In genomic region chr5:139903805-139904565, GRCh38 we compare ENCODE assay signal across 8 cellular contexts.
DNase-seq lines count a peak whose midpoint lies in the region; ATAC-seq and TF ChIP-seq lines count a peak whose summit lies in the region.

No MANE protein-coding gene starts in this region.

- no peak overlapping the region for H3K27ac ChIP-seq in HUES6 (ENCODE audit: low read depth, low read length)
- H3K27ac ChIP-seq in caudate nucleus (ENCODE audit: low read depth, low read length), result no peak overlapping the region
- H3K27ac ChIP-seq in liver (ENCODE audit: low read depth in 1 of 2, low read length in 2 of 2), result no peak overlapping the region
- no peak overlapping the region for H3K27ac ChIP-seq in subcutaneous abdominal adipose tissue (ENCODE audit: low read depth, low read length)

- H3K27me3 ChIP-seq in HUES6 (ENCODE audit: control insufficient read depth, insufficient read depth, low read length) (peaks cover 99% of the 10 kb centered on the region), liver (ENCODE audit: control insufficient read depth in 4 of 4, insufficient read depth in 4 of 4, low read length in 3 of 4) (peaks cover 3 to 15% (median 10%) of the 10 kb centered on the region in 4 donors), subcutaneous abdominal adipose tissue (ENCODE audit: control insufficient read depth in 5 of 5, insufficient read depth in 4 of 5, low read length in 5 of 5) (peaks cover 3 to 30% (median 3%) of the 10 kb centered on the region in 5 donors)

- H3K9me3 ChIP-seq in HUES6 (ENCODE audit: control insufficient read depth, insufficient read depth, low read depth, low read length) (no peaks in the 10 kb centered on the region), liver (ENCODE audit: control insufficient read depth in 4 of 4, low read length in 3 of 4) (no peaks in the 10 kb centered on the region), subcutaneous abdominal adipose tissue (ENCODE audit: control insufficient read depth in 5 of 5, low read length in 5 of 5) (no peaks in the 10 kb centered on the region)

- WGBS in liver, result 1% methylated on average over 88 of the region's 88 CpGs

- H3K4me1 ChIP-seq in HUES6 (ENCODE audit: control insufficient read depth, insufficient read depth, low read length) (peaks cover 14% of the 10 kb centered on the region), liver (ENCODE audit: control insufficient read depth in 4 of 4, insufficient read depth in 4 of 4, low read length in 3 of 4) (peaks cover 5 to 14% (median 12%) of the 10 kb centered on the region in 4 donors), subcutaneous abdominal adipose tissue (ENCODE audit: control insufficient read depth in 5 of 5, insufficient read depth in 5 of 5, low read length in 5 of 5) (peaks cover 3 to 30% (median 27%) of the 10 kb centered on the region in 5 donors)

- ATAC-seq in GM21360 (IDR thresholded peaks at IDR 0.05; ENCODE audit: unreplicated experiment), result no peak
- no peak for ATAC-seq in HG02973 (IDR thresholded peaks at IDR 0.05; ENCODE audit: unreplicated experiment)

- no peak for TF ChIP-seq RAD21 in liver (IDR thresholded peaks at IDR 0.05)

- H3K4me3 ChIP-seq in HUES6 (ENCODE audit: low read depth, low read length), result peak overlapping the region; percentile 73
- H3K4me3 ChIP-seq in liver (ENCODE audit: low read depth in 1 of 3, low read length in 3 of 3), result peak overlapping the region in 2 of 3 donors; percentile 20 to 43
- H3K4me3 ChIP-seq in subcutaneous abdominal adipose tissue (ENCODE audit: low read depth in 1 of 5, low read length in 5 of 5), result peak overlapping the region in 4 of 5 donors; percentile 49 to 61 (median 56)

- no peak for TF ChIP-seq CTCF in liver (IDR thresholded peaks at IDR 0.05; ENCODE audit: low read depth, low read length, missing input control)

- H3K36me3 ChIP-seq in HUES6 (ENCODE audit: control insufficient read depth, insufficient read depth, low read length) (no peaks in the 10 kb centered on the region), liver (ENCODE audit: control insufficient read depth in 4 of 4, insufficient read depth in 3 of 4, low read depth in 1 of 4, low read length in 3 of 4) (no peaks in the 10 kb centered on the region), subcutaneous abdominal adipose tissue (ENCODE audit: control insufficient read depth in 5 of 5, insufficient read depth in 5 of 5, low read length in 5 of 5) (no peaks in the 10 kb centered on the region)

- DNase-seq in GM03348 (ENCODE audit: low spot score) (peak; percentile 61), caudate nucleus (lab: John Stamatoyannopoulos, UW) (peak in 33 of 61 donors; percentile 10 to 72 (median 41)), NCI-H774 (lab: John Stamatoyannopoulos, UW) (no peak)

- peak overlapping the region; percentile 25 for H3K9ac ChIP-seq in HUES6 (ENCODE audit: low read length)
- H3K9ac ChIP-seq in liver (ENCODE audit: low read depth in 1 of 2, low read length in 2 of 2), result no peak overlapping the region
- H3K9ac ChIP-seq in subcutaneous abdominal adipose tissue (ENCODE audit: low read length in 5 of 5), result peak overlapping the region in 2 of 5 donors; percentile 3 to 55

TF ChIP-seq in liver, 16 proteins besides CTCF, POLR2A, EP300 and RAD21:
- no peak for TF ChIP-seq JUND (IDR thresholded peaks at IDR 0.05)
- no peak for TF ChIP-seq TAF1 (conservative IDR thresholded peaks at IDR 0.05)
- no peak for TF ChIP-seq REST (IDR thresholded peaks at IDR 0.05)
- TF ChIP-seq ZBTB33 (IDR thresholded peaks at IDR 0.05), result no peak
- no peak for TF ChIP-seq NR2F2 (IDR thresholded peaks at IDR 0.05)
- TF ChIP-seq FOXA1 (IDR thresholded peaks at IDR 0.05), result no peak
- TF ChIP-seq SP1 (IDR thresholded peaks at IDR 0.05), result no peak
- TF ChIP-seq RXRA (IDR thresholded peaks at IDR 0.05), result no peak
- TF ChIP-seq GABPA (IDR thresholded peaks at IDR 0.05 in 1 of 2, conservative IDR thresholded peaks at IDR 0.05 in 1 of 2), result no peak
- no peak for TF ChIP-seq FOXA2 (IDR thresholded peaks at IDR 0.05)
- no peak for TF ChIP-seq HNF4G (IDR thresholded peaks at IDR 0.05)
- no peak for TF ChIP-seq MAX (IDR thresholded peaks at IDR 0.05)
- no peak for TF ChIP-seq HNF4A (conservative IDR thresholded peaks at IDR 0.05)
- no peak for TF ChIP-seq ATF3 (IDR thresholded peaks at IDR 0.05)
- no peak for TF ChIP-seq YY1 (IDR thresholded peaks at IDR 0.05)
- TF ChIP-seq EGR1 (IDR thresholded peaks at IDR 0.05; ENCODE audit: low read depth in 2 of 2), result no peak
